20 cellular contexts compared by ENCODE assay signal in the genomic region with DNA sequence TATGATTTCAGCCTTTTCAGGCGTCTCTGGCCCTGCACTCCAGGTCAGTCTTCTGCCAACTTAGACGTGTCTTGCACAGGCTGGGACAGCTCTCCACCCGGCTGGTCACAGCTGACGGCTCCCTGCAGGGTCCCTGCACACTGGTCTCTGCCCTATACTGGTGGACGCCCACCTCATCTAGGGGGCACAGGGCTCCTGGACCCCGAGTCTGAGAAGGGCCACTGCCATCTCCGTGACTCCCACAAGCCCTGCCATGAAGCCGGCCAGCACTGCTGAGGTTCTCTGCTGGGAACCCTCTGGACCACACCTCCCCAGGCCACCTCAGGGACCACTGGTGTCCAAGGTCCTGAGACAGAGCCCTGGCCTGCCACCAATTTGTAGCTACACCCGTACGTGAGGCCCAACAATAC. TPM values are rescaled to one million over a fixed set of nuclear protein-coding genes. Genes with fewer than 3 reads are reported as not detected.
DNase-seq lines count a peak whose midpoint lies in the region; ATAC-seq, FAIRE-seq and TF ChIP-seq lines count a peak whose summit lies in the region.
"Had no signal": no experiment of that assay in that cellular context is flagged by ENCODE, and none has a peak within 500 bp of the region (broad histone marks: within the 10 kb centered on the region; RNA-seq: fewer than 3 reads in every experiment).

No MANE protein-coding gene starts in this region.

- H3K9me3 ChIP-seq in gastroesophageal sphincter (no peaks in the 10 kb centered on the region), HepG2 (ENCODE audit: low read length) (no peaks in the 10 kb centered on the region), upper lobe of right lung (no peaks in the 10 kb centered on the region)
- H3K9me3 ChIP-seq: SJCRH30 had no signal

- H3K4me3 Mint-ChIP-seq in stimulated activated naive CD8-positive, alpha-beta T cell treated with anti-CD3 and anti-CD28 coated beads, Interleukin-15, amount 100 ng/mL, for 72 hours = no peak overlapping the region
- H3K4me3 Mint-ChIP-seq: CD4-positive, CD25-positive, alpha-beta regulatory T cell had no signal

- H4K20me1 ChIP-seq in HepG2 (ENCODE audit: insufficient read depth, low read length) = 0 out of 2 replicates have a peak, but pooled peaks cover 4% of the 10 kb centered on the region

- FAIRE-seq in HepG2 (lab: Jason Lieb, UNC) = no peak

- no peaks in the 10 kb centered on the region for H3K27me3 Mint-ChIP-seq in stimulated activated naive CD8-positive, alpha-beta T cell treated with anti-CD3 and anti-CD28 coated beads, Interleukin-15, amount 100 ng/mL, for 72 hours

- peak; percentile 12 for ATAC-seq in gastroesophageal sphincter
- peak; percentile 54 for ATAC-seq in HepG2
- peak; percentile 12 for ATAC-seq in upper lobe of right lung
- ATAC-seq in stimulated activated naive CD8-positive, alpha-beta T cell treated with anti-CD3 and anti-CD28 coated beads, Interleukin-15, amount 100 ng/mL, for 72 hours = no peak

- TF ChIP-seq RAD21 in HepG2 (CRISPR knock-in tag; IDR thresholded peaks at IDR 0.05) = no peak

- DNase-seq in RWPE1 (ENCODE audit: low spot score) (no peak), HepG2 (ENCODE audit: low spot score) (no peak), upper lobe of right lung (no peak), ecto neural progenitor cell (ENCODE audit: low spot score) (no peak)
- no peak for DNase-seq in activated T-cell treated with anti-CD3 and anti-CD28 coated beads, Interleukin-2, amount 50 U/mL, for 1 hour
- DNase-seq in stimulated activated naive CD8-positive, alpha-beta T cell treated with anti-CD3 and anti-CD28 coated beads, Interleukin-15, amount 100 ng/mL, for 72 hours = no peak
- DNase-seq: CD4-positive, CD25-positive, alpha-beta regulatory T cell; GF-D8; KBM-7; MM.1S; NCI-H1092; NCI-H1436; NCI-H187 treated with DMSO at 0.1 percent for 48 hours; NCI-H2227 treated with DMSO at 0.1 percent for 48 hours; NCI-H510A; NCI-H748 treated with DMSO at 0.1 percent for 48 hours; PC-9; RPMI8226; SJCRH30 had no signal

- no peak overlapping the region for H3K27ac Mint-ChIP-seq in stimulated activated naive CD8-positive, alpha-beta T cell treated with anti-CD3 and anti-CD28 coated beads, Interleukin-15, amount 100 ng/mL, for 72 hours
- H3K27ac Mint-ChIP-seq: CD4-positive, CD25-positive, alpha-beta regulatory T cell had no signal

- CTCF ChIA-PET in RWPE1 (lab: Yijun Ruan, JAX) (interaction anchor here (0.6 kb wide), 1 partner anchor 41 kb away, joined by 3 read pairs; no protein-coding TSS in a partner anchor), HepG2 (lab: Yijun Ruan, JAX; ENCODE audit: low intra/inter-chr PET ratio, low total read pairs) (no interaction called here)

- H2AFZ ChIP-seq in HepG2 (ENCODE audit: low read length) = no peak overlapping the region
- H2AFZ ChIP-seq: PC-9 had no signal

- intact Hi-C loops in HepG2 (cut with micrococcal nuclease; ENCODE audit: unreplicated experiment) (no loop called here), upper lobe of right lung (cut with DNase I) (no loop called here)

- H3K36me3 ChIP-seq in gastroesophageal sphincter (peaks cover 0 to 100% of the 10 kb centered on the region in 2 donors), HepG2 (replicated peaks in 1 of 2; ENCODE audit: control insufficient read depth in 1 of 2, insufficient read depth in 2 of 2, low read length in 2 of 2) (peaks cover 26 to 70% of the 10 kb centered on the region in 2 experiments), upper lobe of right lung (peaks cover 77% of the 10 kb centered on the region)

- BruUV-seq in HepG2 (replicated peaks; lab: Mats Ljungman, UMichigan) = no TSS peak

- TF ChIP-seq POLR2A in gastroesophageal sphincter (IDR thresholded peaks at IDR 0.05) = no peak
- TF ChIP-seq POLR2A in HepG2 (IDR thresholded peaks at IDR 0.05; ENCODE audit: insufficient read depth in 1 of 2, low read depth in 2 of 2, low read length in 2 of 2) = no peak

- H3K79me2 ChIP-seq in HepG2 (ENCODE audit: insufficient read depth, low read length) = no peaks in the 10 kb centered on the region

- no peak overlapping the region for H3K4me2 ChIP-seq in HepG2 (ENCODE audit: low read depth, low read length)
- H3K4me2 ChIP-seq: PC-9 had no signal

- no peak overlapping the region for H3K9ac ChIP-seq in HepG2 (ENCODE audit: insufficient read depth, low read depth, low read length)

- in situ Hi-C loops in HepG2 (cut with HindIII; ENCODE audit: extremely low pct_ligation_motif_present, low pct_unique_long_range_greater_than_20kb) = no loop called here

- H3K27me3 ChIP-seq in gastroesophageal sphincter (no peaks in the 10 kb centered on the region), HepG2 (ENCODE audit: control insufficient read depth in 1 of 2, insufficient read depth in 2 of 2, low read length in 2 of 2) (no peaks in the 10 kb centered on the region), upper lobe of right lung (no peaks in the 10 kb centered on the region)
- H3K27me3 ChIP-seq: SJCRH30 had no signal

- H3K4me1 ChIP-seq in gastroesophageal sphincter = peaks cover 0 to 9% (median 0%) of the 10 kb centered on the region in 3 donors
- H3K4me1 ChIP-seq in HepG2 (ENCODE audit: insufficient read depth, low read length) = 0 out of 2 replicates have a peak, but pooled peaks cover 7% of the 10 kb centered on the region
- H3K4me1 ChIP-seq in upper lobe of right lung = no peaks in the 10 kb centered on the region
- H3K4me1 ChIP-seq: SJCRH30 had no signal

- WGBS in gastroesophageal sphincter (ENCODE audit: low coverage in 1 of 2), 2 donors = 86% methylated on average over 2 of the region's 10 CpGs; no CpG with 5 or more reads in 1 of the 2 donors
- 93% methylated on average over 6 of the region's 10 CpGs for WGBS in HepG2 (ENCODE audit: low lambda C conversion rate)

- POLR2A ChIA-PET in RWPE1 (lab: Yijun Ruan, JAX; ENCODE audit: low non-redundant PET) = no interaction called here
- POLR2A ChIA-PET in HepG2 (lab: Yijun Ruan, JAX) = no interaction called here

- TF ChIP-seq EP300 in gastroesophageal sphincter (IDR thresholded peaks at IDR 0.05) = no peak
- TF ChIP-seq EP300 in HepG2 (IDR thresholded peaks at IDR 0.05; ENCODE audit: low read depth in 2 of 2, low read length in 2 of 2) = no peak
- no peak for TF ChIP-seq EP300 in HepG2 (CRISPR knock-in tag; IDR thresholded peaks at IDR 0.05; ENCODE audit: borderline replicate concordance)

- H3K4me1 Mint-ChIP-seq in stimulated activated naive CD8-positive, alpha-beta T cell treated with anti-CD3 and anti-CD28 coated beads, Interleukin-15, amount 100 ng/mL, for 72 hours = no peaks in the 10 kb centered on the region
- H3K4me1 Mint-ChIP-seq: CD4-positive, CD25-positive, alpha-beta regulatory T cell had no signal

- H3K4me3 ChIP-seq in gastroesophageal sphincter (no peak overlapping the region), HepG2 (replicated peaks in 1 of 3; ENCODE audit: insufficient read depth in 1 of 3, low read depth in 2 of 3, low read length in 3 of 3) (no peak overlapping the region), upper lobe of right lung (no peak overlapping the region)
- H3K4me3 ChIP-seq: PC-9, SJCRH30 had no signal

- H3K9me3 Mint-ChIP-seq in stimulated activated naive CD8-positive, alpha-beta T cell treated with anti-CD3 and anti-CD28 coated beads, Interleukin-15, amount 100 ng/mL, for 72 hours = no peaks in the 10 kb centered on the region
- H3K9me3 Mint-ChIP-seq: CD4-positive, CD25-positive, alpha-beta regulatory T cell had no signal

- TF ChIP-seq CTCF in RWPE1 (conservative IDR thresholded peaks at IDR 0.05; ENCODE audit: low read depth) = no peak
- no peak for TF ChIP-seq CTCF in gastroesophageal sphincter (IDR thresholded peaks at IDR 0.05)
- no peak for TF ChIP-seq CTCF in HepG2 (CRISPR knock-in tag; IDR thresholded peaks at IDR 0.05)
- no peak for TF ChIP-seq CTCF in upper lobe of right lung (IDR thresholded peaks at IDR 0.05)

- H3K27ac ChIP-seq in RWPE1 = peak overlapping the region; percentile 10
- H3K27ac ChIP-seq in gastroesophageal sphincter = no peak overlapping the region
- H3K27ac ChIP-seq in HepG2 (ENCODE audit: extremely low read length, insufficient read depth, low read length) = no peak overlapping the region
- no peak overlapping the region for H3K27ac ChIP-seq in upper lobe of right lung
- H3K27ac ChIP-seq: PC-9, SJCRH30 had no signal

TF ChIP-seq in HepG2, 621 proteins besides CTCF, POLR2A, EP300 and RAD21:
- TF ChIP-seq ZFP41 (CRISPR knock-in tag; IDR thresholded peaks at IDR 0.05; ENCODE audit: borderline replicate concordance) = no peak

RNA-seq across cellular contexts. Expression of gene CYFIP1, which starts 40.5 kb away (rescaled TPM):
- total RNA-seq in gastroesophageal sphincter (100 to 1,000 TPM in 2 of 4 donors, 10 to 100 TPM in 2; 82.3 to 116 (median 101) TPM), HepG2 (2016; rRNA removed; fragmentation: Illumina TruSeq; extraction: Trizol) (58.3 and 68.2 TPM in 2 replicates), upper lobe of right lung (139 TPM)
- 8.0 and 12.6 TPM in 2 replicates for total RNA-seq in HepG2 (2016; cell fraction: cytosol; rRNA removed; fragmentation: Illumina TruSeq; extraction: Trizol; ENCODE audit: low read depth)
- 52.9 and 61.7 TPM in 2 replicates for total RNA-seq in HepG2 (2016; cell fraction: insoluble cytoplasmic fraction; rRNA removed; fragmentation: Illumina TruSeq; extraction: Trizol)
- 15.5 and 18.4 TPM in 2 replicates for total RNA-seq in HepG2 (2016; cell fraction: membrane; rRNA removed; fragmentation: Illumina TruSeq; extraction: Trizol)
- total RNA-seq in HepG2 (2016; cell fraction: nucleus; rRNA removed; fragmentation: Illumina TruSeq; extraction: Trizol) = 43.3 and 49.9 TPM in 2 replicates
- 38.1 and 39.0 TPM in 2 replicates for polyA plus RNA-seq in HepG2 (2011; rRNA removed)
- polyA plus RNA-seq in HepG2 (2011; cell fraction: cytosol; rRNA removed) = 40.5 and 41.5 TPM in 2 replicates
- 56.2 and 59.8 TPM in 2 replicates for polyA plus RNA-seq in HepG2 (2011; cell fraction: nucleus; rRNA removed)
- polyA plus RNA-seq in HepG2 (2012) = 28.3 and 34.4 TPM in 2 replicates
- 2.5 and 2.6 TPM in 2 replicates for polyA plus RNA-seq in HepG2 (2016; cell fraction: cytosol; fragmentation: Illumina TruSeq; extraction: Trizol; ENCODE audit: low read depth)
- 37.6 and 42.3 TPM in 2 replicates for polyA plus RNA-seq in HepG2 (2016; cell fraction: insoluble cytoplasmic fraction; fragmentation: Illumina TruSeq; extraction: Trizol; ENCODE audit: low read depth)
- 5.2 and 7.3 TPM in 2 replicates for polyA plus RNA-seq in HepG2 (2016; cell fraction: membrane; fragmentation: Illumina TruSeq; extraction: Trizol; ENCODE audit: low read depth)
- 39.0 and 40.2 TPM in 2 replicates for polyA plus RNA-seq in HepG2 (2016; cell fraction: nucleus; fragmentation: Illumina TruSeq; extraction: Trizol; ENCODE audit: insufficient read depth, low read depth)
- polyA minus RNA-seq in HepG2 (2011; rRNA and poly(A)+ RNA removed; ENCODE audit: low replicate concordance) = 99.8 and 114 TPM in 2 replicates
- 21.1 and 22.3 TPM in 2 replicates for polyA minus RNA-seq in HepG2 (2011; cell fraction: cytosol; rRNA and poly(A)+ RNA removed)
- 40.7 and 43.8 TPM in 2 replicates for polyA minus RNA-seq in HepG2 (2011; cell fraction: nucleus; rRNA and poly(A)+ RNA removed)
